In genomic region chr1:3900969-3901529, GRCh38 we compare ENCODE assay signal across 8 cellular contexts. TPM values are rescaled to one million over a fixed set of nuclear protein-coding genes. Genes with fewer than 3 reads are reported as not detected.
DNase-seq lines count a peak whose midpoint lies in the region; ATAC-seq and TF ChIP-seq lines count a peak whose summit lies in the region.

No MANE protein-coding gene starts in this region.

- peak overlapping the region; percentile 93 for H3K27ac ChIP-seq in CD4-positive, CD25-positive, alpha-beta regulatory T cell (ENCODE audit: insufficient read depth, low read length, poor library complexity, severe bottlenecking)
- peak overlapping the region; percentile 98 for H3K27ac ChIP-seq in endodermal cell (ENCODE audit: low read depth, low read length)

- no peak for TF ChIP-seq CTCF in endodermal cell (conservative IDR thresholded peaks at IDR 0.05)

- peaks cover 0 to 14% (median 4%) of the 10 kb centered on the region in 7 donors for H3K9me3 Mint-ChIP-seq in CD4-positive, CD25-positive, alpha-beta regulatory T cell
- H3K9me3 Mint-ChIP-seq in endodermal cell = peaks cover 8% of the 10 kb centered on the region

- peak overlapping the region; percentile 94 for H3K9ac ChIP-seq in endodermal cell (ENCODE audit: extremely low read depth, low read length, poor library complexity, severe bottlenecking)

- 0% methylated on average over 17 to 51 of the region's 51 CpGs for WGBS in endodermal cell (ENCODE audit: insufficient coverage in 1 of 2, insufficient read length in 1 of 2), 2 experiments

- H3K36me3 Mint-ChIP-seq in CD4-positive, CD25-positive, alpha-beta regulatory T cell = peaks cover 13% of the 10 kb centered on the region
- peaks cover 6% of the 10 kb centered on the region for H3K36me3 Mint-ChIP-seq in endodermal cell (ENCODE audit: low read depth)

- H3K4me1 ChIP-seq in CD4-positive, CD25-positive, alpha-beta regulatory T cell (ENCODE audit: control insufficient read depth, insufficient read depth, low read length, poor library complexity, severe bottlenecking) = peaks cover 44% of the 10 kb centered on the region
- peaks cover 7% of the 10 kb centered on the region for H3K4me1 ChIP-seq in endodermal cell (ENCODE audit: control insufficient read depth, insufficient read depth, low read length)

- peak; percentile 71 to 88 (median 78) for DNase-seq in CD4-positive, CD25-positive, alpha-beta regulatory T cell
- DNase-seq in NOMO-1 treated with dmso at 0.1 percent for 144 hours (lab: John Stamatoyannopoulos, UW; ENCODE audit: unreplicated experiment) (peak; percentile 84), endodermal cell (peak; percentile 99), mesenteric fat pad (ENCODE audit: low spot score) (peak; percentile 99)
- peak; percentile 76 for DNase-seq in activated CD8-positive, alpha-beta memory T cell treated with anti-CD3 and anti-CD28 coated beads, Interleukin-2, amount 50 U/mL, for 4 hours
- peak; percentile 64 for DNase-seq in stimulated activated CD8-positive, alpha-beta memory T cell treated with anti-CD3 and anti-CD28 coated beads, Interleukin-15, amount 100 ng/mL, for 1 hour (ENCODE audit: low read depth)

- peaks cover 14 to 69% (median 44%) of the 10 kb centered on the region in 4 donors for H3K4me1 Mint-ChIP-seq in CD4-positive, CD25-positive, alpha-beta regulatory T cell
- peaks cover 15% of the 10 kb centered on the region for H3K4me1 Mint-ChIP-seq in endodermal cell

- H3K27me3 Mint-ChIP-seq in CD4-positive, CD25-positive, alpha-beta regulatory T cell = no peaks in the 10 kb centered on the region
- no peaks in the 10 kb centered on the region for H3K27me3 Mint-ChIP-seq in endodermal cell (ENCODE audit: insufficient read depth)

- peak overlapping the region; percentile 19 for H3K4me3 ChIP-seq in CD4-positive, CD25-positive, alpha-beta regulatory T cell (ENCODE audit: low read depth, low read length)
- H3K4me3 ChIP-seq in endodermal cell (ENCODE audit: low read length) = peak overlapping the region; percentile 94

- ATAC-seq in CD4-positive, CD25-positive, alpha-beta regulatory T cell (ENCODE audit: low read depth in 2 of 2) = peak; percentile 3 to 6
- peak; percentile 52 for ATAC-seq in GM19395 (IDR thresholded peaks at IDR 0.05; ENCODE audit: unreplicated experiment)
- ATAC-seq in HG03558 (IDR thresholded peaks at IDR 0.05; ENCODE audit: extremely low read depth, unreplicated experiment) = peak; percentile 26

- peak overlapping the region; percentile 91 to 99 (median 99) for H3K27ac Mint-ChIP-seq in CD4-positive, CD25-positive, alpha-beta regulatory T cell
- peak overlapping the region; percentile 99 for H3K27ac Mint-ChIP-seq in endodermal cell

- peaks cover 0 to 10% of the 10 kb centered on the region in 2 experiments for H3K9me3 ChIP-seq in CD4-positive, CD25-positive, alpha-beta regulatory T cell (ENCODE audit: control insufficient read depth in 2 of 2, low read length in 2 of 2)
- H3K9me3 ChIP-seq in endodermal cell (ENCODE audit: control insufficient read depth, low read length) = peaks cover 12% of the 10 kb centered on the region

- H3K36me3 ChIP-seq in CD4-positive, CD25-positive, alpha-beta regulatory T cell (ENCODE audit: control insufficient read depth, insufficient read depth, low read length) = no peaks in the 10 kb centered on the region
- peaks cover 3% of the 10 kb centered on the region for H3K36me3 ChIP-seq in endodermal cell (ENCODE audit: control insufficient read depth, insufficient read depth, low read length)

- no peaks in the 10 kb centered on the region for H3K27me3 ChIP-seq in CD4-positive, CD25-positive, alpha-beta regulatory T cell (ENCODE audit: control insufficient read depth, insufficient read depth, low read length)
- no peaks in the 10 kb centered on the region for H3K27me3 ChIP-seq in endodermal cell (ENCODE audit: control insufficient read depth, insufficient read depth, low read length, poor library complexity, severe bottlenecking)

- peak overlapping the region; percentile 95 to 97 (median 96) for H3K4me3 Mint-ChIP-seq in CD4-positive, CD25-positive, alpha-beta regulatory T cell
- peak overlapping the region; percentile 83 for H3K4me3 Mint-ChIP-seq in endodermal cell

RNA-seq across cellular contexts. Expression of gene C1orf174, which starts 1.0 kb away (rescaled TPM):
- 15.4 TPM for total RNA-seq in CD4-positive, CD25-positive, alpha-beta regulatory T cell
- 10 to 100 TPM; 22.0 to 33.3 (median 26.9) TPM for polyA plus RNA-seq in CD4-positive, CD25-positive, alpha-beta regulatory T cell
- total RNA-seq in endodermal cell = 10 to 100 TPM; 28.4 to 38.4 TPM
- 44.2 TPM for polyA plus RNA-seq in endodermal cell (2013, experiment 1 of 2)
- 42.5 TPM for polyA plus RNA-seq in endodermal cell (2013, experiment 2 of 2)
- total RNA-seq in mesenteric fat pad = 20.5 TPM

RNA-seq across cellular contexts. Expression of gene DFFB, which starts 43.8 kb away (rescaled TPM):
- 15.4 TPM for total RNA-seq in CD4-positive, CD25-positive, alpha-beta regulatory T cell
- polyA plus RNA-seq in CD4-positive, CD25-positive, alpha-beta regulatory T cell = 10 to 100 TPM; 11.2 to 14.4 (median 12.6) TPM
- total RNA-seq in endodermal cell (1 to 10 TPM; 7.2 to 7.6 TPM), mesenteric fat pad (4.4 TPM)
- 6.5 TPM for polyA plus RNA-seq in endodermal cell (2013, experiment 1 of 2)
- 6.5 TPM for polyA plus RNA-seq in endodermal cell (2013, experiment 2 of 2)

RNA-seq across cellular contexts. Expression of gene CEP104, which starts 44.0 kb away (rescaled TPM):
- 42.3 TPM for total RNA-seq in CD4-positive, CD25-positive, alpha-beta regulatory T cell
- 10 to 100 TPM; 13.5 to 18.8 (median 14.5) TPM for polyA plus RNA-seq in CD4-positive, CD25-positive, alpha-beta regulatory T cell
- 10 to 100 TPM; 34.2 to 47.5 TPM for total RNA-seq in endodermal cell
- polyA plus RNA-seq in endodermal cell (2013, experiment 1 of 2) = 24.2 TPM
- polyA plus RNA-seq in endodermal cell (2013, experiment 2 of 2) = 18.7 TPM
- 45.0 TPM for total RNA-seq in mesenteric fat pad

Comparison
In these comparisons a context has a peak if more than half of its experiments do, and no peak if none do; other contexts are left out.
1. Peak in every context shown above with its lines: DNase-seq, ATAC-seq, H3K4me3 ChIP-seq and H3K27ac ChIP-seq.